ENCODE assay signal across 19 cellular contexts in the genomic region with DNA sequence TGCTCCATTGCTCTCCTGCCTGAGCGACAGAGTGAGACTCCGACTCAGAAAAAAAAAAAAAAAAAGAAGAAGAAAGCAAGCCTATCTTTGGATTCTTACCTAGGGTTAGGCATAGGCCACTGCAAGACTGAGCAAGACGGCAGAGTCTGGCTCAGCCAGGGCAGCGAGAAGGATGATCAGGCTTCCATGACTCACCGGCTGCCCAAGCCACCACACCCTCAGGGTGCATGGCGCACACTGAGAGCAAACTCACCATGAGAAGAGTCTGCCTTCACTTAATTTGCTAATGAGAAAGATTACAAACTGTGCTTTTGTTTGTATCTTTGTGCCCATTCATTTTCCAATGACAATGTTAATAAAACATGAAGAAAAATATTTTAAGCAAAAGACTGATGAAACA. TPM values are rescaled to one million over a fixed set of nuclear protein-coding genes. Genes with fewer than 3 reads are reported as not detected.
DNase-seq lines count a peak whose midpoint lies in the region; ATAC-seq, FAIRE-seq and TF ChIP-seq lines count a peak whose summit lies in the region.
"Had no signal": no experiment of that assay in that cellular context is flagged by ENCODE, and none has a peak within 500 bp of the region (broad histone marks: within the 10 kb centered on the region; RNA-seq: fewer than 3 reads in every experiment).

No MANE protein-coding gene starts in this region.

- no peak for FAIRE-seq in K562 (lab: Jason Lieb, UNC)

- no peaks in the 10 kb centered on the region for H3K9me1 ChIP-seq in K562 (ENCODE audit: control insufficient read depth, insufficient read depth, low read length)

- no peak overlapping the region for H3K27ac ChIP-seq in K562 (ENCODE audit: extremely low read depth, low read depth, low read length)
- H3K27ac ChIP-seq: coronary artery had no signal

- no peaks in the 10 kb centered on the region for H3K79me2 ChIP-seq in K562 (ENCODE audit: control insufficient read depth, insufficient read depth, low read length)

- no peak for TF ChIP-seq CTCF in K562 (IDR thresholded peaks at IDR 0.05 in 2 of 3, conservative IDR thresholded peaks at IDR 0.05 in 1 of 3; ENCODE audit: insufficient read depth in 2 of 3, low read depth in 1 of 3, low read length in 3 of 3)

- intact Hi-C loops in K562 (cut with micrococcal nuclease) (no loop called here), left colon (cut with DNase I, micrococcal nuclease) (no loop called here)

- no peak overlapping the region for H2AFZ ChIP-seq in K562 (ENCODE audit: low read depth, low read length)

- in situ Hi-C loops in ACHN (cut with HindIII; ENCODE audit: low pct_ligation_motif_present, low pct_unique_long_range_greater_than_20kb, low sequenced_read_pairs) = no loop called here
- in situ Hi-C loops in K562 (cut with MboI) = no loop called here

- WGBS in K562 (ENCODE audit: insufficient coverage, low coverage, missing lambda C conversion rate) = 0% methylated on average over 6 of the region's 6 CpGs

- no peak overlapping the region for H3K4me3 ChIP-seq in K562
- H3K4me3 ChIP-seq: coronary artery had no signal

- no peaks in the 10 kb centered on the region for H3K9me3 ChIP-seq in K562 (replicated peaks; ENCODE audit: control insufficient read depth, insufficient read depth, low read depth, low read length)

- BruUV-seq in K562 (replicated peaks; lab: Mats Ljungman, UMichigan) = no TSS peak

- TF ChIP-seq POLR2A in K562 (conservative IDR thresholded peaks at IDR 0.05) = no peak

- no peak for ATAC-seq in K562
- peak; percentile 34 for ATAC-seq in left colon
- no peak for ATAC-seq in GM21825 (IDR thresholded peaks at IDR 0.05; ENCODE audit: unreplicated experiment)

- TF ChIP-seq EP300 in K562 (IDR thresholded peaks at IDR 0.05; ENCODE audit: low read length) = no peak

- no peak overlapping the region for H3K4me2 ChIP-seq in K562 (ENCODE audit: insufficient read depth, low read length)

- DNase-seq in ACHN (peak; percentile 60), LoVo (ENCODE audit: low spot score) (peak; percentile 59), K562 (ENCODE audit: extremely low read depth in 1 of 4, low spot score in 3 of 4) (no peak), left colon (peak in 1 of 2 donors; percentile 20), pons (ENCODE audit: low spot score) (no peak), foreskin melanocyte (no peak), HUDEP-2 (lab: John Stamatoyannopoulos, UW; ENCODE audit: unreplicated experiment in 76 of 76) (no peak)
- DNase-seq: activated CD4-positive, alpha-beta T cell treated with anti-CD3 and anti-CD28 coated beads, Interleukin-2, amount 10 ng/mL, durations not matched to agents 24 days and 14 days; activated CD8-positive, alpha-beta memory T cell treated with anti-CD3 and anti-CD28 coated beads, Interleukin-2, amount 50 U/mL, for 4 hours; activated naive CD4-positive, alpha-beta T cell treated with Interleukin-2 at 50 U/mL for 16 hours; CD4-positive, CD25-positive, alpha-beta regulatory T cell; DND-41; NCI-H2029; NCI-H748 treated with DMSO at 0.1 percent for 48 hours; nephron progenitor cell; stimulated activated CD4-positive, alpha-beta T cell treated with anti-CD3 and anti-CD28 coated beads, Interleukin-15, amount 100 ng/mL, for 24 hours; stimulated activated naive CD4-positive, alpha-beta T cell had no signal

- H3K27me3 ChIP-seq in K562 (ENCODE audit: control insufficient read depth in 2 of 2, insufficient read depth in 2 of 2, low read length in 2 of 2) = no peaks in the 10 kb centered on the region; a peak in 3 of 5 replicates

- H3K9ac ChIP-seq in K562 (ENCODE audit: insufficient read depth in 1 of 2, low read depth in 2 of 2, low read length in 2 of 2) = no peak overlapping the region

- no peaks in the 10 kb centered on the region for H3K36me3 ChIP-seq in K562 (ENCODE audit: control insufficient read depth, insufficient read depth, low read length)

- POLR2A ChIA-PET in K562 (lab: Yijun Ruan, JAX) = no interaction called here

- no peaks in the 10 kb centered on the region for H4K20me1 ChIP-seq in K562 (replicated peaks; ENCODE audit: control insufficient read depth, insufficient read depth, low read length)

- H3K4me1 ChIP-seq in K562 (replicated peaks in 1 of 2; ENCODE audit: control insufficient read depth in 2 of 2, insufficient read depth in 2 of 2, low read length in 2 of 2) = 0 out of 5 replicates have a peak, but pooled peaks cover 0 to 2% of the 10 kb centered on the region in 2 experiments

- TF ChIP-seq RAD21 in K562 (CRISPR knock-in tag; conservative IDR thresholded peaks at IDR 0.05 in 1 of 2, IDR thresholded peaks at IDR 0.05 in 1 of 2) = no peak

- CTCF ChIA-PET in K562 (lab: Yijun Ruan, JAX; ENCODE audit: low intra/inter-chr PET ratio) = no interaction called here

TF ChIP-seq in K562, 482 proteins besides CTCF, POLR2A, EP300 and RAD21 (continues in another document):
- TF ChIP-seq FOSL1 (tag; conservative IDR thresholded peaks at IDR 0.05) = 0 out of 2 replicates have a peak, but pooled peaks have one; percentile 43
- no peak for TF ChIP-seq ZNF431 (CRISPR knock-in tag; IDR thresholded peaks at IDR 0.05)

RNA-seq across cellular contexts. Expression of gene FAM110C, which starts 8.2 kb away (rescaled TPM):
- not detected in 2 replicates for total RNA-seq in K562 (2011; cell fraction: chromatin; rRNA removed; ENCODE audit: low replicate concordance)
- not detected in 2 replicates for total RNA-seq in K562 (2011; cell fraction: nucleolus; rRNA removed)
- not detected in 2 replicates for total RNA-seq in K562 (2011; cell fraction: nucleoplasm; rRNA removed)
- total RNA-seq in K562 (2014; rRNA removed) (not detected in 2 replicates), K562 (2014; rRNA removed; fragmentation: Illumina TruSeq; extraction: Trizol) (not detected in 2 replicates), K562 (2015; rRNA removed; fragmentation: Illumina TruSeq; extraction: Trizol) (not detected in 2 replicates), K562 (2021) (0.04 TPM in 1 of 2 replicates, not detected in the other), left colon (10 to 100 TPM; 26.6 to 32.0 TPM)
- polyA plus RNA-seq in K562 (2011; rRNA removed) (not detected in 2 replicates), K562 (2014; fragmentation: Illumina TruSeq; extraction: Trizol) (not detected in 2 replicates), K562 (2014; fragmentation: Nextera tagmentation; extraction: Ambion mirVana) (not detected), K562 (2014; rRNA removed) (not detected in 2 replicates)
- not detected in 2 replicates for polyA plus RNA-seq in K562 (2011; cell fraction: cytosol; rRNA removed)
- polyA plus RNA-seq in K562 (2011; cell fraction: nucleus; rRNA removed) = not detected in 2 replicates
- polyA plus RNA-seq in K562 (2012) = not detected in 2 replicates
- polyA minus RNA-seq in K562 (2011; rRNA and poly(A)+ RNA removed) = not detected in 2 replicates
- not detected in 2 replicates for polyA minus RNA-seq in K562 (2011; cell fraction: cytosol; rRNA and poly(A)+ RNA removed)
- polyA minus RNA-seq in K562 (2011; cell fraction: nucleus; rRNA and poly(A)+ RNA removed) = not detected in 2 replicates

Comparison
In these comparisons a context has a peak if more than half of its experiments do, and no peak if none do; other contexts are left out.
1. DNase-seq: peak in ACHN (single experiment) and LoVo (single experiment); none in K562 (0 of 4), pons (single experiment), foreskin melanocyte (single experiment) and HUDEP-2 (0 of 76).
2. RNA of gene FAM110C, which starts 8.2 kb away (total RNA-seq): 26.6 to 32.0 TPM in left colon; 0.04 TPM in K562; every median in the first group is over 10 times any median in the second.